Comparison of ENCODE assay signal across 34 cellular contexts in genomic region chr10:10994360-10994759, GRCh38.
"Had no signal": no experiment of that assay in that cellular context is flagged by ENCODE, and none has a peak within 500 bp of the region (broad histone marks: within the 10 kb centered on the region; RNA-seq: fewer than 3 reads in every experiment).

No MANE protein-coding gene starts in this region.

- H3K27me3 Mint-ChIP-seq: brain had no signal

- H3K4me3 ChIP-seq: ascending aorta had no signal

- H3K9me3 Mint-ChIP-seq: activated naive CD4-positive, alpha-beta T cell treated with anti-CD3 and anti-CD28 coated beads, Interleukin-2, amount 10 ng/mL, durations not matched to agents 7 days and 5 days; activated naive CD4-positive, alpha-beta T cell treated with anti-CD3 and anti-CD28 coated beads, Interleukin-2, amount 50 U/mL, for 24 hours; activated naive CD8-positive, alpha-beta T cell treated with anti-CD3 and anti-CD28 coated beads, Interleukin-2, amount 10 ng/mL, durations not matched to agents 7 days and 5 days; activated T-helper 1 cell treated with anti-CD3 and anti-CD28 coated beads, Interleukin-12 subunit alpha, Interleukin-12 subunit beta, Interleukin-2, Interleukin-4 antibody, amounts not matched to agents 30 ng/mL and 10 ng/mL and 1 ng/mL, durations not matched to agents 14 hours and 24 hours and 36 hours; T-helper 1 cell treated with Interleukin-12 subunit alpha and Interleukin-12 subunit beta and Interleukin-4 antibody, amounts not matched to agents 30 μg/mL and 1 μg/mL, for 36 hours had no signal

- H3K4me1 ChIP-seq: ascending aorta had no signal

- H3K4me3 Mint-ChIP-seq: activated B cell treated with CpG ODN at 0.5 μM for 24 hours; activated CD4-positive, alpha-beta memory T cell treated with anti-CD3 and anti-CD28 coated beads for 36 hours; activated CD4-positive, alpha-beta T cell treated with anti-CD3 and anti-CD28 coated beads, Interleukin-2, amount 10 ng/mL, durations not matched to agents 24 days and 14 days; activated CD8-positive, alpha-beta T cell treated with anti-CD3 and anti-CD28 coated beads for 36 hours; activated naive CD4-positive, alpha-beta T cell treated with anti-CD3 and anti-CD28 coated beads, Interleukin-2, amount 10 ng/mL, durations not matched to agents 7 days and 5 days; activated naive CD4-positive, alpha-beta T cell treated with anti-CD3 and anti-CD28 coated beads, Interleukin-2, amount 50 U/mL, for 24 hours; activated naive CD8-positive, alpha-beta T cell; activated naive CD8-positive, alpha-beta T cell treated with anti-CD3 and anti-CD28 coated beads, Interleukin-2, amount 10 ng/mL, durations not matched to agents 7 days and 5 days; activated naive CD8-positive, alpha-beta T cell treated with anti-CD3 and anti-CD28 coated beads, Interleukin-2, amount 50 U/mL, for 24 hours; activated T-cell treated with anti-CD3 and anti-CD28 coated beads, Interleukin-2, amount 50 U/mL, for 4 hours; activated T-cell treated with anti-CD3 and anti-CD28 coated beads, Interleukin-2, amount 50 U/mL, for 72 hours; activated T-helper 1 cell treated with anti-CD3 and anti-CD28 coated beads, Interleukin-12 subunit alpha, Interleukin-12 subunit beta, Interleukin-2, Interleukin-4 antibody, amounts not matched to agents 30 ng/mL and 10 ng/mL and 1 ng/mL, durations not matched to agents 14 hours and 24 hours and 36 hours; activated T-helper 17 cell treated with anti-CD3 and anti-CD28 coated beads, Interleukin-2, amount 50 U/mL, for 72 hours; brain; T-helper 1 cell treated with Interleukin-12 subunit alpha and Interleukin-12 subunit beta and Interleukin-4 antibody, amounts not matched to agents 30 μg/mL and 1 μg/mL, for 36 hours; T-helper 2 cell treated with Interferon-gamma antibody and Interleukin-4, amounts not matched to agents 5 μg/mL and 100 μg/mL, for 36 hours had no signal

- H3K27ac ChIP-seq: ascending aorta, VCaP had no signal

- H3K27ac Mint-ChIP-seq: activated B cell treated with CpG ODN at 0.5 μM for 24 hours; activated CD4-positive, alpha-beta memory T cell treated with anti-CD3 and anti-CD28 coated beads for 36 hours; activated CD4-positive, alpha-beta T cell treated with anti-CD3 and anti-CD28 coated beads, Interleukin-2, amount 10 ng/mL, durations not matched to agents 24 days and 14 days; activated CD8-positive, alpha-beta T cell treated with anti-CD3 and anti-CD28 coated beads for 36 hours; activated naive CD4-positive, alpha-beta T cell treated with anti-CD3 and anti-CD28 coated beads, Interleukin-2, amount 10 ng/mL, durations not matched to agents 7 days and 5 days; activated naive CD4-positive, alpha-beta T cell treated with anti-CD3 and anti-CD28 coated beads, Interleukin-2, amount 50 U/mL, for 24 hours; activated naive CD8-positive, alpha-beta T cell; activated naive CD8-positive, alpha-beta T cell treated with anti-CD3 and anti-CD28 coated beads, Interleukin-2, amount 10 ng/mL, durations not matched to agents 7 days and 5 days; activated naive CD8-positive, alpha-beta T cell treated with anti-CD3 and anti-CD28 coated beads, Interleukin-2, amount 50 U/mL, for 24 hours; activated T-cell treated with anti-CD3 and anti-CD28 coated beads, Interleukin-2, amount 50 U/mL, for 72 hours; activated T-helper 1 cell treated with anti-CD3 and anti-CD28 coated beads, Interleukin-12 subunit alpha, Interleukin-12 subunit beta, Interleukin-2, Interleukin-4 antibody, amounts not matched to agents 30 ng/mL and 10 ng/mL and 1 ng/mL, durations not matched to agents 14 hours and 24 hours and 36 hours; activated T-helper 17 cell treated with anti-CD3 and anti-CD28 coated beads, Interleukin-2, amount 50 U/mL, for 72 hours; brain; T-helper 1 cell treated with Interleukin-12 subunit alpha and Interleukin-12 subunit beta and Interleukin-4 antibody, amounts not matched to agents 30 μg/mL and 1 μg/mL, for 36 hours; T-helper 2 cell treated with Interferon-gamma antibody and Interleukin-4, amounts not matched to agents 5 μg/mL and 100 μg/mL, for 36 hours had no signal

- H3K4me1 Mint-ChIP-seq: activated B cell treated with CpG ODN at 0.5 μM for 24 hours; activated CD4-positive, alpha-beta T cell treated with anti-CD3 and anti-CD28 coated beads, Interleukin-2, amount 10 ng/mL, durations not matched to agents 24 days and 14 days; activated naive CD4-positive, alpha-beta T cell treated with anti-CD3 and anti-CD28 coated beads, Interleukin-2, amount 10 ng/mL, durations not matched to agents 7 days and 5 days; activated naive CD4-positive, alpha-beta T cell treated with anti-CD3 and anti-CD28 coated beads, Interleukin-2, amount 50 U/mL, for 24 hours; brain had no signal

- H3K27me3 ChIP-seq: ascending aorta had no signal

- FAIRE-seq: TTC549 had no signal

- H3K36me3 ChIP-seq: ascending aorta had no signal

- DNase-seq: activated B cell treated with CpG ODN at 0.5 μM for 24 hours; activated CD4-positive, alpha-beta memory T cell treated with anti-CD3 and anti-CD28 coated beads for 36 hours; activated CD4-positive, alpha-beta T cell treated with anti-CD3 and anti-CD28 coated beads for 4 hours; activated CD4-positive, alpha-beta T cell treated with anti-CD3 and anti-CD28 coated beads, Interleukin-2, amount 10 ng/mL, durations not matched to agents 24 days and 14 days; activated CD4-positive, alpha-beta T cell treated with anti-CD3 and anti-CD28 coated beads, Interleukin-2, amount 50 U/mL, for 1 hour; activated CD4-positive, alpha-beta T cell treated with anti-CD3 and anti-CD28 coated beads, Interleukin-2, amount 50 U/mL, for 4 hours; activated CD4-positive, CD25-positive, alpha-beta regulatory T cell treated with anti-CD3 and anti-CD28 coated beads, Interleukin-2, amount 50 U/mL, for 72 hours; activated CD8-positive, alpha-beta memory T cell treated with anti-CD3 and anti-CD28 coated beads, Interleukin-2, amount 50 U/mL, for 4 hours; activated CD8-positive, alpha-beta T cell treated with anti-CD3 and anti-CD28 coated beads for 36 hours; activated gamma-delta T cell; activated naive CD4-positive, alpha-beta T cell treated with anti-CD3 and anti-CD28 coated beads, Interleukin-2, amount 10 ng/mL, durations not matched to agents 7 days and 5 days; activated naive CD4-positive, alpha-beta T cell treated with Interleukin-2 at 50 U/mL for 16 hours; activated naive CD8-positive, alpha-beta T cell treated with anti-CD3 and anti-CD28 coated beads, Interleukin-2, amount 10 ng/mL, durations not matched to agents 7 days and 5 days; activated naive CD8-positive, alpha-beta T cell treated with anti-CD3 and anti-CD28 coated beads, Interleukin-2, amount 50 U/mL, for 24 hours; activated T-cell treated with anti-CD3 and anti-CD28 coated beads for 4 hours; activated T-cell treated with anti-CD3 and anti-CD28 coated beads, Interleukin-2, amount 50 U/mL, for 1 hour; activated T-cell treated with anti-CD3 and anti-CD28 coated beads, Interleukin-2, amount 50 U/mL, for 4 hours; activated T-cell treated with anti-CD3 and anti-CD28 coated beads, Interleukin-2, amount 50 U/mL, for 72 hours; amygdala; anterior cingulate cortex; central memory CD4-positive, alpha-beta T cell; T-helper 1 cell; T-helper 2 cell; T-helper 9 cell had no signal

- H3K36me3 Mint-ChIP-seq: activated naive CD4-positive, alpha-beta T cell treated with anti-CD3 and anti-CD28 coated beads, Interleukin-2, amount 10 ng/mL, durations not matched to agents 7 days and 5 days; activated naive CD4-positive, alpha-beta T cell treated with anti-CD3 and anti-CD28 coated beads, Interleukin-2, amount 50 U/mL, for 24 hours; activated naive CD8-positive, alpha-beta T cell treated with anti-CD3 and anti-CD28 coated beads, Interleukin-2, amount 10 ng/mL, durations not matched to agents 7 days and 5 days; brain had no signal

- H3K9me3 ChIP-seq: ascending aorta had no signal
